Comparison of ENCODE assay signal across 9 cellular contexts in genomic region chr2:152405206-152406118, GRCh38.
DNase-seq lines count a peak whose midpoint lies in the region; ATAC-seq, FAIRE-seq and TF ChIP-seq lines count a peak whose summit lies in the region.
"Had no signal": no experiment of that assay in that cellular context is flagged by ENCODE, and none has a peak within 500 bp of the region (broad histone marks: within the 10 kb centered on the region; RNA-seq: fewer than 3 reads in every experiment).

No MANE protein-coding gene starts in this region.

- DNase-seq in esophagus muscularis mucosa (ENCODE audit: extremely low spot score) (peak; percentile 45), small intestine (peak; percentile 17), GM19238 (ENCODE audit: insufficient read length, low spot score) (no peak), NCI-H128 (lab: John Stamatoyannopoulos, UW; ENCODE audit: unreplicated experiment) (no peak), GM19240 (ENCODE audit: insufficient read length, low spot score) (no peak), activated gamma-delta T cell treated with Interleukin-2 at 50 U/mL for 16 hours (no peak)

- TF ChIP-seq CTCF in esophagus muscularis mucosa (IDR thresholded peaks at IDR 0.05) = no peak

- TF ChIP-seq POLR2A in esophagus muscularis mucosa (IDR thresholded peaks at IDR 0.05; ENCODE audit: low read depth) = no peak

- no peak overlapping the region for H3K9ac ChIP-seq in HUES48 (ENCODE audit: low read depth, low read length)

- H3K27ac ChIP-seq in HUES48 (ENCODE audit: low read depth, low read length) (peak overlapping the region; percentile 68), esophagus muscularis mucosa (replicated peaks in 1 of 4) (peak overlapping the region in 3 of 4 donors; percentile 8 to 23 (median 20)), small intestine (ENCODE audit: low read depth in 1 of 2, low read length in 1 of 2) (peak overlapping the region in 1 of 2 donors; percentile 68)
- H3K27ac ChIP-seq: SK-N-MC had no signal

- peaks cover 64% of the 10 kb centered on the region for H3K4me1 ChIP-seq in HUES48 (ENCODE audit: control insufficient read depth, insufficient read depth, low read length)
- peaks cover 43 to 75% (median 52%) of the 10 kb centered on the region in 4 donors for H3K4me1 ChIP-seq in esophagus muscularis mucosa
- H3K4me1 ChIP-seq in small intestine (ENCODE audit: control insufficient read depth in 2 of 2, insufficient read depth in 1 of 2, low read depth in 1 of 2, low read length in 1 of 2) = peaks cover 0 to 9% of the 10 kb centered on the region in 2 donors

- H3K27me3 ChIP-seq in HUES48 (ENCODE audit: control insufficient read depth, insufficient read depth, low read length) = no peaks in the 10 kb centered on the region
- no peaks in the 10 kb centered on the region for H3K27me3 ChIP-seq in esophagus muscularis mucosa
- no peaks in the 10 kb centered on the region for H3K27me3 ChIP-seq in small intestine (ENCODE audit: control insufficient read depth in 2 of 2, insufficient read depth in 2 of 2, low read length in 2 of 2)

- H3K4me3 ChIP-seq in HUES48 (ENCODE audit: low read depth, low read length) = no peak overlapping the region
- no peak overlapping the region for H3K4me3 ChIP-seq in esophagus muscularis mucosa
- no peak overlapping the region for H3K4me3 ChIP-seq in small intestine (ENCODE audit: low read depth in 1 of 2, low read length in 2 of 2)
- H3K4me3 ChIP-seq: SK-N-MC had no signal

- ATAC-seq in GM19035 (IDR thresholded peaks at IDR 0.05; ENCODE audit: unreplicated experiment) = peak; percentile 15

- intact Hi-C loops in esophagus muscularis mucosa (cut with DNase I) = loop anchor here (5.0 kb wide), 1 partner anchor 68 kb away; the partner anchor contains the start of gene FMNL2

- no peak for FAIRE-seq in small intestine (lab: Jason Lieb, UNC)

- no peaks in the 10 kb centered on the region for H3K36me3 ChIP-seq in HUES48 (ENCODE audit: control insufficient read depth, insufficient read depth, low read length)
- no peaks in the 10 kb centered on the region for H3K36me3 ChIP-seq in esophagus muscularis mucosa
- no peaks in the 10 kb centered on the region for H3K36me3 ChIP-seq in small intestine (ENCODE audit: control insufficient read depth in 2 of 2, insufficient read depth in 2 of 2, low read length in 2 of 2)

- no peaks in the 10 kb centered on the region for H3K9me3 ChIP-seq in HUES48 (ENCODE audit: control insufficient read depth, insufficient read depth, low read length)
- no peaks in the 10 kb centered on the region for H3K9me3 ChIP-seq in esophagus muscularis mucosa
- H3K9me3 ChIP-seq in small intestine (ENCODE audit: control insufficient read depth, low read depth) = no peaks in the 10 kb centered on the region

- TF ChIP-seq EP300 in esophagus muscularis mucosa (IDR thresholded peaks at IDR 0.05) = no peak

- WGBS in esophagus muscularis mucosa = 85% methylated on average over 2 of the region's 2 CpGs
- WGBS in small intestine, 3 donors = 81 to 97% (median 86%) methylated on average over 2 of the region's 2 CpGs

Comparison
In these comparisons a context has a peak if more than half of its experiments do, and no peak if none do; other contexts are left out.
1. DNase-seq: peak in esophagus muscularis mucosa (single experiment) and small intestine (single experiment); none in GM19238 (single experiment), NCI-H128 (single experiment), GM19240 (single experiment) and activated gamma-delta T cell treated with Interleukin-2 at 50 U/mL for 16 hours (single experiment).